In the genomic region with DNA sequence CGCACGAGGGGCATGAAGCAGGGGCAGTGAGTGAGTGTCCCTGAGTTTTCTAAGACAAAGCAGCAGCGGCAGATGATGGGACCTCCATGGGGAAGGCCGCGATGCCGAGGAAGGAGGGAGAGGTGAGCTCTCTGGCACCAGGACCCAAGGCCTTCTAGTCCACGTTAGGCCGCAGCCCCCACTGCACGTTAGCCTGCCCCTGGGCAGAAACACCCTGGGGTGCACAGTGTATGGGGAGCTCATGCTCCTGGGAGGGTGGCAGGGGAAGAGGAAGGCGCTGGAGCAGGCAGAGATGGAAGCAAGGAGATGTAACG, we compare ENCODE assay signal across 1 cellular context.
TF ChIP-seq lines count a peak whose summit lies in the region.

No MANE protein-coding gene starts in this region.

TF ChIP-seq in HCT116, 20 proteins besides CTCF, POLR2A, EP300 and RAD21:
- TF ChIP-seq, protein P1, sequence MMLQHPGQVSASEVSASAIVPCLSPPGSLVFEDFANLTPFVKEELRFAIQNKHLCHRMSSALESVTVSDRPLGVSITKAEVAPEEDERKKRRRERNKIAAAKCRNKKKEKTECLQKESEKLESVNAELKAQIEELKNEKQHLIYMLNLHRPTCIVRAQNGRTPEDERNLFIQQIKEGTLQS (IDR thresholded peaks at IDR 0.05) = no peak
- TF ChIP-seq CBX3 (IDR thresholded peaks at IDR 0.05; ENCODE audit: low read depth) = no peak
- no peak for TF ChIP-seq ELF1 (IDR thresholded peaks at IDR 0.05; ENCODE audit: borderline replicate concordance, low read depth)
